In the genomic region with DNA sequence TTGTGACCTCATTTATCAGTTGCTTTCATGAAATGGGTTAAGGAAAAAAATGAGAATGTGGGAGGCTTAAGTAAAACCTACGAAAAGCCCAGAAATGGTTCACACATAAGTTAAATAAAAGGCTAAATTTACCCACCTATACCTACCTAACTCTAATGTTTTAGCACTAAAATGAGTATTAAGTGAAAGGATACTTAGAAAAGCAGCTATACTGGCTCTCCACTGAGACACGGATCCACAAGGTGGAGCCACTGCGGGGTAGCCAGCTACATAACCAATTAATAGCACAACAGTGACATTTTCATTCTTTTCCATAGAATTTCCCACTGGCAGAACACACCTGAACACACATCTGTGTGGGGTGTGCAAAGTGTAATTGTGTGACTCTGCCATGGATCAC, we compare ENCODE assay signal across 9 cellular contexts.
DNase-seq lines count a peak whose midpoint lies in the region; ATAC-seq and FAIRE-seq lines count a peak whose summit lies in the region.
"Had no signal": no experiment of that assay in that cellular context is flagged by ENCODE, and none has a peak within 500 bp of the region (broad histone marks: within the 10 kb centered on the region; RNA-seq: fewer than 3 reads in every experiment).

No MANE protein-coding gene starts in this region.

- FAIRE-seq in small intestine (lab: Jason Lieb, UNC) (no peak), HTR-8/SVneo (lab: Jason Lieb, UNC) (no peak)

- H3K9me3 ChIP-seq in small intestine (ENCODE audit: control insufficient read depth, low read depth): no peaks in the 10 kb centered on the region

- DNase-seq in COR-L47 (lab: John Stamatoyannopoulos, UW): peak; percentile 53
- DNase-seq in HT-29 (ENCODE audit: low spot score): peak; percentile 57
- peak; percentile 80 for DNase-seq in activated CD4-positive, alpha-beta T cell treated with anti-CD3 and anti-CD28 coated beads, Interleukin-2, amount 10 ng/mL, durations not matched to agents 24 days and 14 days
- peak; percentile 30 for DNase-seq in foreskin melanocyte
- peak; percentile 60 for DNase-seq in small intestine
- DNase-seq in HTR-8/SVneo (ENCODE audit: insufficient read length, low spot score): no peak
- DNase-seq in NCI-H128 (lab: John Stamatoyannopoulos, UW; ENCODE audit: unreplicated experiment): no peak

- no peak overlapping the region for H3K27ac Mint-ChIP-seq in activated CD4-positive, alpha-beta T cell treated with anti-CD3 and anti-CD28 coated beads, Interleukin-2, amount 10 ng/mL, durations not matched to agents 24 days and 14 days

- no peaks in the 10 kb centered on the region for H3K27me3 ChIP-seq in small intestine (ENCODE audit: control insufficient read depth in 2 of 2, insufficient read depth in 2 of 2, low read length in 2 of 2)

- peaks cover 29% of the 10 kb centered on the region for H3K4me1 Mint-ChIP-seq in activated CD4-positive, alpha-beta T cell treated with anti-CD3 and anti-CD28 coated beads, Interleukin-2, amount 10 ng/mL, durations not matched to agents 24 days and 14 days

- H3K27me3 Mint-ChIP-seq in activated CD4-positive, alpha-beta T cell treated with anti-CD3 and anti-CD28 coated beads, Interleukin-2, amount 10 ng/mL, durations not matched to agents 24 days and 14 days: peaks cover 65% of the 10 kb centered on the region

- no peaks in the 10 kb centered on the region for H3K9me3 Mint-ChIP-seq in activated CD4-positive, alpha-beta T cell treated with anti-CD3 and anti-CD28 coated beads, Interleukin-2, amount 10 ng/mL, durations not matched to agents 24 days and 14 days

- ATAC-seq in HG03521 (IDR thresholded peaks at IDR 0.05; ENCODE audit: unreplicated experiment): no peak

- no peak overlapping the region for H3K27ac ChIP-seq in small intestine (ENCODE audit: low read depth in 1 of 2, low read length in 1 of 2)
- H3K27ac ChIP-seq: epithelial cell of prostate had no signal

- 36 to 50% (median 37%) methylated on average over 3 of the region's 3 CpGs for WGBS in small intestine, 3 donors

- intact Hi-C loops in activated CD4-positive, alpha-beta T cell treated with anti-CD3 and anti-CD28 coated beads, Interleukin-2, amount 10 ng/mL, durations not matched to agents 24 days and 14 days (cut with micrococcal nuclease): loop anchor here (1.0 to 2.0 kb wide), 3 partner anchors 18 to 317 kb away; no protein-coding TSS in a partner anchor

- no peak overlapping the region for H3K4me3 Mint-ChIP-seq in activated CD4-positive, alpha-beta T cell treated with anti-CD3 and anti-CD28 coated beads, Interleukin-2, amount 10 ng/mL, durations not matched to agents 24 days and 14 days

- peaks cover 8 to 10% of the 10 kb centered on the region in 2 donors for H3K4me1 ChIP-seq in small intestine (ENCODE audit: control insufficient read depth in 2 of 2, insufficient read depth in 1 of 2, low read depth in 1 of 2, low read length in 1 of 2)

- H3K36me3 ChIP-seq in small intestine (ENCODE audit: control insufficient read depth in 2 of 2, insufficient read depth in 2 of 2, low read length in 2 of 2): no peaks in the 10 kb centered on the region

- H3K4me3 ChIP-seq in small intestine (ENCODE audit: low read depth in 1 of 2, low read length in 2 of 2): no peak overlapping the region

- no peaks in the 10 kb centered on the region for H3K36me3 Mint-ChIP-seq in activated CD4-positive, alpha-beta T cell treated with anti-CD3 and anti-CD28 coated beads, Interleukin-2, amount 10 ng/mL, durations not matched to agents 24 days and 14 days (ENCODE audit: low read depth)

Comparison
In these comparisons a context has a peak if more than half of its experiments do, and no peak if none do; other contexts are left out.
1. DNase-seq: peak in COR-L47 (single experiment), HT-29 (single experiment), activated CD4-positive, alpha-beta T cell treated with anti-CD3 and anti-CD28 coated beads, Interleukin-2, amount 10 ng/mL, durations not matched to agents 24 days and 14 days (single experiment), foreskin melanocyte (single experiment) and small intestine (single experiment); none in HTR-8/SVneo (single experiment) and NCI-H128 (single experiment).